In the genomic region with DNA sequence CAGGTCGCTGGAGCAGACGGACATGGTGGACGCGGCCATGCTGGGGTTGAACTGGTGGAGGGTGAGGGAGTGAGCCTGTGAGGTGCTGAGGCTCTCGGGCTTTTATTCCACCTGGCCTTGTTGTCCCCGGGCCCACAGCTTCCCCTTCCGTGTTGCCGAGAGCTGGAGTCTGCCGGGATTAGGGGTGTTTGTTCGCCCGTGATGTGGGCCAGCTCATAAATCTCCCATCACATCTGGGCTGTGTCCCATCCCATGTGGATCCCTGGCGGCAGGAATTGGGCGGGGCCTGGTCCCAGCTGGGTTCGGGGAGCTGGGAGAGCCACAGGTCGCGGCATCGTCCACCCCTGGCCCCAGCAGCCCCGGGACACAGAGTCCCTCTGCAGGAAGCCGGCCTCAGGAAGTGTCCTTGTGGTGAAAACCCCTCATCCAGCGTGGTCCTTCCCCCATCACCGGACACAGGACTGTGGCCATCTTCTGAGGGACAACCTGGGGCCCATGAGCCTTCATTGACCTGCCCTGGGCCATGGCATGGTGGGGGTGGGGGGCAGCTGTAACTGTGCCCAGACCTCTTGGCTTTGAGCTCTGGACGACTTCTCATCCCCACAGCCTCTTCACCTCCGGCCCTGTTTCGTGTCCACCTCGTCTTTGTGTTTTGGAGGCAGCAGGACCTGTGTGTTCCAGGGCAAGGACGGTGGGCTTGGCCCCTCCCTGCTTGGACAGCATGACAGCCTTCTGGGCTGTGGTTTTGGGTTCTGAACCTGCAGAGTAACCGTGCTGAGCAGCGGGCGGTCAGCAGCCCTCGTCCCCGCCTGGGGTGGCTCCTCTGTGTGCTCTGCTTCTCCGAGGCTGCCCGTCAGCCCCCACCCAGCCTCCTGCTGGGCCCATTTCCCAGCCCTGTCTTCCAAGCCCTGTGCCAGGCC, we compare ENCODE assay signal across 23 cellular contexts. TPM values are rescaled to one million over a fixed set of nuclear protein-coding genes. Genes with fewer than 3 reads are reported as not detected.
A peak's percentile ranks its signal among the peaks of the same experiment; 100 is the strongest.
DNase-seq lines count a peak whose midpoint lies in the region; ATAC-seq and TF ChIP-seq lines count a peak whose summit lies in the region.
"Had no signal": no experiment of that assay in that cellular context is flagged by ENCODE, and none has a peak within 500 bp of the region (broad histone marks: within the 10 kb centered on the region; RNA-seq: fewer than 3 reads in every experiment).

KRTAP10-6 (minus strand) TSS at position 60 of the 920 bp plus-strand sequence; CDS start at position 39, 21 bp downstream.

- CTCF ChIA-PET in WTC11 (lab: Charles Lee) = interaction anchor here (0.6 to 1.4 kb wide), 5 partner anchors 13 to 108 kb away, joined by 3 to 6 read pairs (median 3); no protein-coding TSS in a partner anchor

- no peak within 1 kb of the TSS for H3K18ac ChIP-seq in mesenchymal stem cell (ENCODE audit: low read depth in 1 of 2, low read length in 2 of 2)

- POLR2A ChIA-PET in WTC11 (lab: Charles Lee) = no interaction called here
- POLR2A ChIA-PET in naive thymus-derived CD8-positive, alpha-beta T cell (lab: Charles Lee) = no interaction called here

- H3K4me1 Mint-ChIP-seq in activated T-cell treated with anti-CD3 and anti-CD28 coated beads, Interleukin-2, amount 50 U/mL, for 24 hours (ENCODE audit: low read depth) = no peaks in the 10 kb centered on the region
- H3K4me1 Mint-ChIP-seq in activated T-cell treated with anti-CD3 and anti-CD28 coated beads, Interleukin-2, amount 50 U/mL, for 4 hours (ENCODE audit: low read depth) = peaks cover 2% of the 10 kb centered on the region
- H3K4me1 Mint-ChIP-seq in WTC11 = peaks cover 30% of the 10 kb centered on the region
- H3K4me1 Mint-ChIP-seq in naive thymus-derived CD8-positive, alpha-beta T cell = peaks cover 0 to 14% (median 10%) of the 10 kb centered on the region in 4 donors

- H3K4me1 ChIP-seq in mesenchymal stem cell (ENCODE audit: control insufficient read depth, insufficient read depth, low read depth, low read length) (no peaks in the 10 kb centered on the region), upper lobe of right lung (peaks cover 3% of the 10 kb centered on the region)
- H3K4me1 ChIP-seq: thyroid gland had no signal

- 82% methylated on average over 33 of the region's 33 CpGs for WGBS in mesenchymal stem cell

- H2AFZ ChIP-seq in mesenchymal stem cell (ENCODE audit: low read depth, low read length) = no peak within 1 kb of the TSS

- no peaks in the 10 kb centered on the region for H3K36me3 Mint-ChIP-seq in activated T-cell treated with anti-CD3 and anti-CD28 coated beads, Interleukin-2, amount 50 U/mL, for 24 hours (ENCODE audit: low read depth)
- H3K36me3 Mint-ChIP-seq in activated T-cell treated with anti-CD3 and anti-CD28 coated beads, Interleukin-2, amount 50 U/mL, for 4 hours (ENCODE audit: insufficient read depth) = no peaks in the 10 kb centered on the region
- H3K36me3 Mint-ChIP-seq in WTC11 = no peaks in the 10 kb centered on the region
- H3K36me3 Mint-ChIP-seq in naive thymus-derived CD8-positive, alpha-beta T cell = no peaks in the 10 kb centered on the region
- H3K36me3 Mint-ChIP-seq: CD8-positive, alpha-beta T cell had no signal

- no peak within 1 kb of the TSS for H3K27ac Mint-ChIP-seq in activated T-cell treated with anti-CD3 and anti-CD28 coated beads, Interleukin-2, amount 50 U/mL, for 24 hours
- peak within 1 kb of the TSS; percentile 6; the same call in 1 of the 2 replicates for H3K27ac Mint-ChIP-seq in WTC11
- peak within 1 kb of the TSS in 5 of 10 donors; percentile 17 to 61 (median 39) for H3K27ac Mint-ChIP-seq in naive thymus-derived CD8-positive, alpha-beta T cell
- H3K27ac Mint-ChIP-seq: CD8-positive, alpha-beta T cell had no signal

- no peak for ATAC-seq in activated T-cell treated with anti-CD3 and anti-CD28 coated beads, Interleukin-2, amount 50 U/mL, for 4 hours
- ATAC-seq in WTC11 (no peak), upper lobe of right lung (no peak)
- no peak for ATAC-seq in naive thymus-derived CD8-positive, alpha-beta T cell
- ATAC-seq: CD8-positive, alpha-beta T cell had no signal

- H2BK15ac ChIP-seq in mesenchymal stem cell (ENCODE audit: low read depth, poor library complexity, severe bottlenecking) = peak within 1 kb of the TSS; percentile 26

- H3K27ac ChIP-seq in mesenchymal stem cell (ENCODE audit: low read length, poor library complexity, severe bottlenecking) (no peak within 1 kb of the TSS), upper lobe of right lung (no peak within 1 kb of the TSS)
- H3K27ac ChIP-seq: heart left ventricle, thyroid gland had no signal

- no peak within 1 kb of the TSS for H4K8ac ChIP-seq in mesenchymal stem cell (ENCODE audit: low read length)

- intact Hi-C loops in upper lobe of right lung (cut with DNase I) = no loop called here

- no peaks in the 10 kb centered on the region for H3K9me3 Mint-ChIP-seq in activated T-cell treated with anti-CD3 and anti-CD28 coated beads, Interleukin-2, amount 50 U/mL, for 24 hours
- H3K9me3 Mint-ChIP-seq in activated T-cell treated with anti-CD3 and anti-CD28 coated beads, Interleukin-2, amount 50 U/mL, for 4 hours = no peaks in the 10 kb centered on the region
- peaks cover 9% of the 10 kb centered on the region; the same call in 1 of the 2 replicates for H3K9me3 Mint-ChIP-seq in WTC11
- H3K9me3 Mint-ChIP-seq in naive thymus-derived CD8-positive, alpha-beta T cell = no peaks in the 10 kb centered on the region
- H3K9me3 Mint-ChIP-seq: CD8-positive, alpha-beta T cell had no signal

- H3K4me3 ChIP-seq in mesenchymal stem cell (ENCODE audit: insufficient read depth in 1 of 2, low read depth in 1 of 2, low read length in 2 of 2) (no peak within 1 kb of the TSS), upper lobe of right lung (no peak within 1 kb of the TSS)
- H3K4me3 ChIP-seq: heart left ventricle, thyroid gland had no signal

- peaks cover 4% of the 10 kb centered on the region for H3K27me3 Mint-ChIP-seq in activated T-cell treated with anti-CD3 and anti-CD28 coated beads, Interleukin-2, amount 50 U/mL, for 24 hours
- H3K27me3 Mint-ChIP-seq in activated T-cell treated with anti-CD3 and anti-CD28 coated beads, Interleukin-2, amount 50 U/mL, for 4 hours (ENCODE audit: low read depth) = peaks cover 12% of the 10 kb centered on the region
- no peaks in the 10 kb centered on the region; the same call in 1 of the 2 replicates for H3K27me3 Mint-ChIP-seq in WTC11 (ENCODE audit: low read depth)
- H3K27me3 Mint-ChIP-seq in naive thymus-derived CD8-positive, alpha-beta T cell = peaks cover 0 to 6% (median 0%) of the 10 kb centered on the region in 5 donors

- no peak within 1 kb of the TSS for H3K14ac ChIP-seq in mesenchymal stem cell (ENCODE audit: low read length in 2 of 2)

- H2BK12ac ChIP-seq in mesenchymal stem cell (ENCODE audit: low read length in 2 of 2) = no peak within 1 kb of the TSS

- H3K9ac ChIP-seq in mesenchymal stem cell (ENCODE audit: low read length) = no peak within 1 kb of the TSS

- H3K4ac ChIP-seq in mesenchymal stem cell (ENCODE audit: low read depth in 1 of 2, low read length in 2 of 2) = no peak within 1 kb of the TSS

- peaks cover 3% of the 10 kb centered on the region for H3K9me3 ChIP-seq in mesenchymal stem cell (ENCODE audit: control insufficient read depth, low read length)
- no peaks in the 10 kb centered on the region for H3K9me3 ChIP-seq in upper lobe of right lung
- H3K9me3 ChIP-seq: heart left ventricle, thyroid gland had no signal

- H3K79me1 ChIP-seq in mesenchymal stem cell (replicated peaks; ENCODE audit: low read length, poor library complexity, severe bottlenecking) = no peaks in the 10 kb centered on the region

- DNase-seq in activated T-cell treated with anti-CD3 and anti-CD28 coated beads, Interleukin-2, amount 50 U/mL, for 24 hours = peak; percentile 14
- DNase-seq in activated T-cell treated with anti-CD3 and anti-CD28 coated beads, Interleukin-2, amount 50 U/mL, for 4 hours = no peak
- DNase-seq in WTC11 (ENCODE audit: low spot score) (no peak), mesenchymal stem cell (no peak), upper lobe of right lung (peak; percentile 61), NOMO-1 (lab: John Stamatoyannopoulos, UW; ENCODE audit: unreplicated experiment in 2 of 2) (no peak)
- no peak for DNase-seq in naive thymus-derived CD8-positive, alpha-beta T cell
- DNase-seq in activated naive CD4-positive, alpha-beta T cell (lab: John Stamatoyannopoulos, UW) = no peak
- DNase-seq: ACHN; activated CD4-positive, alpha-beta T cell treated with anti-CD3 and anti-CD28 coated beads for 1 hour; activated gamma-delta T cell; amygdala; effector CD8-positive, alpha-beta T cell; KG1; midbrain; NCI-H2029 treated with DMSO at 0.1 percent for 48 hours; NCI-H524 treated with DMSO at 0.1 percent for 48 hours; stimulated activated naive CD4-positive, alpha-beta T cell; thyroid gland had no signal

- H4K91ac ChIP-seq in mesenchymal stem cell (ENCODE audit: low read length) = no peak within 1 kb of the TSS

- no peak within 1 kb of the TSS for H2AK5ac ChIP-seq in mesenchymal stem cell (ENCODE audit: low read length, severe bottlenecking)

- H3K4me2 ChIP-seq in mesenchymal stem cell (ENCODE audit: low read length, poor library complexity, severe bottlenecking) = no peak within 1 kb of the TSS

- no peak for TF ChIP-seq CTCF in WTC11 (IDR thresholded peaks at IDR 0.05)
- TF ChIP-seq CTCF in upper lobe of right lung (IDR thresholded peaks at IDR 0.05) = no peak

- no peak within 1 kb of the TSS for H3K23ac ChIP-seq in mesenchymal stem cell (ENCODE audit: low read length in 2 of 2)

- H2BK120ac ChIP-seq in mesenchymal stem cell (ENCODE audit: low read depth, low read length) = no peak within 1 kb of the TSS

- H3K36me3 ChIP-seq in mesenchymal stem cell (ENCODE audit: control insufficient read depth in 1 of 2, insufficient read depth in 2 of 2, low read depth in 1 of 2, low read length in 2 of 2) (no peaks in the 10 kb centered on the region), upper lobe of right lung (no peaks in the 10 kb centered on the region)
- H3K36me3 ChIP-seq: heart left ventricle, thyroid gland had no signal

- peaks cover 39 to 42% of the 10 kb centered on the region in 2 experiments for H3K27me3 ChIP-seq in mesenchymal stem cell (ENCODE audit: control insufficient read depth in 1 of 2, insufficient read depth in 1 of 2, low read length in 2 of 2)
- H3K27me3 ChIP-seq in upper lobe of right lung = no peaks in the 10 kb centered on the region
- H3K27me3 ChIP-seq: thyroid gland had no signal

- H3K4me3 Mint-ChIP-seq in activated T-cell treated with anti-CD3 and anti-CD28 coated beads, Interleukin-2, amount 50 U/mL, for 24 hours = no peak within 1 kb of the TSS
- no peak within 1 kb of the TSS for H3K4me3 Mint-ChIP-seq in activated T-cell treated with anti-CD3 and anti-CD28 coated beads, Interleukin-2, amount 50 U/mL, for 4 hours
- no peak within 1 kb of the TSS for H3K4me3 Mint-ChIP-seq in WTC11
- no peak within 1 kb of the TSS for H3K4me3 Mint-ChIP-seq in naive thymus-derived CD8-positive, alpha-beta T cell
- H3K4me3 Mint-ChIP-seq: CD8-positive, alpha-beta T cell had no signal

- H2BK5ac ChIP-seq in mesenchymal stem cell (ENCODE audit: low read depth, low read length, poor library complexity, severe bottlenecking) = no peak within 1 kb of the TSS

RNA-seq across cellular contexts. Expression of gene KRTAP10-6, which starts in this region (rescaled TPM):
- total RNA-seq in activated T-cell treated with anti-CD3 and anti-CD28 coated beads, Interleukin-2, amount 50 U/mL, for 4 hours = not detected
- total RNA-seq in WTC11 (2021) (0.17 TPM in 1 of 3 replicates, not detected in the others), upper lobe of right lung (not detected)
- polyA plus RNA-seq in mesenchymal stem cell (2013, experiment 1 of 2) = not detected
- polyA plus RNA-seq in mesenchymal stem cell (2013, experiment 2 of 2) = not detected
- not detected for total RNA-seq in naive thymus-derived CD8-positive, alpha-beta T cell
- polyA plus RNA-seq in naive thymus-derived CD8-positive, alpha-beta T cell = not detected
- total RNA-seq: CD8-positive, alpha-beta T cell; fibroblast of lung; heart left ventricle; renal cortical epithelial cell; thyroid gland had no signal
- polyA plus RNA-seq: fibroblast of lung, heart left ventricle had no signal

Comparison
In these comparisons a context has a peak if more than half of its experiments do, and no peak if none do; other contexts are left out.
1. Peak in DNase-seq in upper lobe of right lung; RNA of the gene not detected or under 1 TPM.